8 cellular contexts compared by ENCODE assay signal in the genomic region with DNA sequence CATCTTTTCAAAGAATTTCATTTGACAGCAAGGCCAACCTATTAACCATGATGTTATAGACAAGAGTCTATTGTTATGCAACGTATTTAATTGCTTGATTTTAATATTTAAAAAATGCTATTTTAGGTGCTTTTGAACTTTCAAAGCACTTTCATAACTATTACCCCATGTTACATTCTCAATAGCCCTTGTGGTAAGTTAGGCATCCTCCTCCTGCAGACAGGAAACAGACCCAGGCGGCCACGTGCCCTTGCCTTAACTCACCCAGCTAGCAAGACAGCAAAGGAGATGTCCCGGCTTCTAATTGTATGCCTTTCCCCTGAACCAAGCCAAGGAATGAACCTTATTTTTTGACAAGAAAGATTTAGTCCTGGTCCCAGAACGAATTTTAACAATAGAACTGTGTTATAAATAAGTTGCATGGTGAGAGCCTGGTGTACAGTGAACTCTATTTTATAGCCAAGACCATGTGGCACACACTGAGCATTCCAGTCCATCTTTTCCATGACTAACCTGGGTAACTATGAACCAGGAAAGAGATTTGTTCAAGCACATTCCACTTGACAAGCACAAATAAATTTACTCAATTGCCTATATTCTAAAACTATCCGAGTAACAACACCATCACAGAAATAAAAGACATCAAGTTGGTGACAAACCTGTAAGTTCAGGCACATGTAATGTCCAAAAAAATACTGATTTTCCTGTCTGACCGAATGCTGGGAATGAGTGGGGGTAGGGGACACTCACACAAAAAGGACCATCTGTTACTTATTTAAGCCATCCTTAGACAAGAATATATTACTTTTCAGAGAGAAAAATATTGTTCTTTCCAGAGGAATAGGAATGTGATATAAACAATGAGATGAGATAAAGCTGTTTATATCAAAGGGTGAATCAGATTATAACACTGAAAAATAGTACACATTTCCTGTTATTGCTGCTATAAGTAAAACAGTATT.
DNase-seq lines count a peak whose midpoint lies in the region; ATAC-seq and TF ChIP-seq lines count a peak whose summit lies in the region.

No MANE protein-coding gene starts in this region.

- no peaks in the 10 kb centered on the region for H3K36me3 Mint-ChIP-seq in natural killer cell

- intact Hi-C loops in natural killer cell (cut with micrococcal nuclease) = no loop called here

- no peak overlapping the region for H3K27ac Mint-ChIP-seq in natural killer cell

- no peak for TF ChIP-seq CTCF in natural killer cell (IDR thresholded peaks at IDR 0.05)

- H3K9me3 Mint-ChIP-seq in natural killer cell = peaks cover 0 to 2% of the 10 kb centered on the region in 2 donors

- no peaks in the 10 kb centered on the region for H3K27me3 Mint-ChIP-seq in natural killer cell (ENCODE audit: low read depth in 2 of 2)

- H3K4me3 Mint-ChIP-seq in natural killer cell = no peak overlapping the region

- DNase-seq in NCI-H524 treated with DMSO at 0.1 percent for 48 hours (lab: John Stamatoyannopoulos, UW) (peak; percentile 73), lung microvascular endothelial cell (ENCODE audit: low read depth in 2 of 2) (peak; percentile 78 to 90), RKO (ENCODE audit: low spot score) (no peak), natural killer cell (no peak)
- DNase-seq in activated CD8-positive, alpha-beta memory T cell treated with anti-CD3 and anti-CD28 coated beads, Interleukin-2, amount 50 U/mL, for 4 hours = no peak
- no peak for DNase-seq in stimulated activated naive CD8-positive, alpha-beta T cell treated with anti-CD3 and anti-CD28 coated beads, Interleukin-15, Interleukin-2, amounts not matched to agents 100 U/mL and 50 U/mL, for 24 hours

- H3K4me1 Mint-ChIP-seq in natural killer cell = no peaks in the 10 kb centered on the region

- ATAC-seq in GM18517 (IDR thresholded peaks at IDR 0.05; ENCODE audit: unreplicated experiment) (peak; percentile 50), HG02642 (IDR thresholded peaks at IDR 0.05; ENCODE audit: poor library complexity, unreplicated experiment) (peak; percentile 39), natural killer cell (no peak)
- no peak for ATAC-seq in stimulated activated naive CD8-positive, alpha-beta T cell treated with anti-CD3 and anti-CD28 coated beads, Interleukin-15, Interleukin-2, amounts not matched to agents 100 U/mL and 50 U/mL, for 24 hours

Comparison
In these comparisons a context has a peak if more than half of its experiments do, and no peak if none do; other contexts are left out.
1. ATAC-seq: peak in GM18517 (single experiment) and HG02642 (single experiment); none in natural killer cell (0 of 3) and stimulated activated naive CD8-positive, alpha-beta T cell treated with anti-CD3 and anti-CD28 coated beads, Interleukin-15, Interleukin-2, amounts not matched to agents 100 U/mL and 50 U/mL, for 24 hours (single experiment).
2. DNase-seq: peak in NCI-H524 treated with DMSO at 0.1 percent for 48 hours (single experiment) and lung microvascular endothelial cell (2 of 2); none in activated CD8-positive, alpha-beta memory T cell treated with anti-CD3 and anti-CD28 coated beads, Interleukin-2, amount 50 U/mL, for 4 hours (single experiment), RKO (single experiment), natural killer cell (single experiment) and stimulated activated naive CD8-positive, alpha-beta T cell treated with anti-CD3 and anti-CD28 coated beads, Interleukin-15, Interleukin-2, amounts not matched to agents 100 U/mL and 50 U/mL, for 24 hours (single experiment).